1 cellular context compared by ENCODE assay signal in the genomic region with DNA sequence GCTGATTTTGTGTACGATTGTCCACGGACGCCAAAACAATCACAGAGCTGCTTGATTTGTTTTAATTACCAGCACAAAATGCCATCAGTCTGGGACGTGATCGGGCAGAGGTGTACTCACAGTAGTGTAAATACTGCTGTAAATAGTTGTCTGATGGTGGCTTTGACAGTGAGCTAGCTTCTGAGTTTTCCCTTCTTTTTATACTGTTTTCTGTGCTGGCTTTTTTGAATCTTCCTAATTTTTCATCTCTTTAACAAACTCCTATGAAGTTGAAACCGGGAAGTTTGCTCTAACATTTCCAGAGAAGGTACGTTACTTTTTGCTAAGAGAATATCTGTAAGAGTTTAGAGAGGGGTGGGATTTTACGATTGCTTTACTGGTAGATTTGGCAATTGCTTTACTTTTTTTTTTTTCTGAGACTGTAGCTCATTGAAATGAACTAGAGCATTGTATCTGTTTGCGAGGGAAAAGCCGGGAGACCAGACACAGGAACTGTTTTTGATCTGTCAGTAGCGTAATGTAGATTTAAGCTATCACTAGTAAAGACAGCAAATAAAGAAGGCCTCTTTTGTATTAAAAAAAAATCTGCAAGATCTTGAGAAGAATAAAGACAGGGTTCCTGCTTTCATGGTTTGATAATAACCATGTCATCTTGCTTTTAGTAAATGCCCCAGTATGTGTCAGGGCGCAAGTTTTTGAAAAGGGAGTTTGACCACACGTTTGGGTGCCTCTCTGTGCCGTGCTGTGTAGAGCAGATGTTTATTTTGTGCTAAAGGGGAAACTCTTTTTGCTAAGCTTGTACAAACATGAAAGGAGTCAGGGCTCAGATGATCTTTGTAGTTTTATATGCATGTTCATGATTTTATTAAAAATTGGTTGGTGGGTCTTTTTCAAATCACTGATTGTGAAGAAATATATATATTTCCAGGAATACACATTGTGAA.
TF ChIP-seq lines count a peak whose summit lies in the region.

No MANE protein-coding gene starts in this region.

TF ChIP-seq in HepG2, 621 proteins besides CTCF, POLR2A, EP300 and RAD21 (continued from another document):
- TF ChIP-seq NR2C2 (CRISPR knock-in tag; IDR thresholded peaks at IDR 0.05; ENCODE audit: borderline replicate concordance) (no peak), NFKBIZ (CRISPR knock-in tag; IDR thresholded peaks at IDR 0.05) (no peak), ZSCAN31 (CRISPR knock-in tag; IDR thresholded peaks at IDR 0.05; ENCODE audit: low read depth) (no peak), SP5 (CRISPR knock-in tag; IDR thresholded peaks at IDR 0.05; ENCODE audit: borderline replicate concordance, low read depth) (no peak), ZNF160 (CRISPR knock-in tag; IDR thresholded peaks at IDR 0.05) (no peak), FOXA3 (CRISPR knock-in tag; IDR thresholded peaks at IDR 0.05) (0 out of 2 replicates have a peak, but pooled peaks have one; percentile 26), BRD4 (CRISPR knock-in tag; IDR thresholded peaks at IDR 0.05) (no peak), CBFB (CRISPR knock-in tag; IDR thresholded peaks at IDR 0.05) (no peak), PPARG (CRISPR knock-in tag; conservative IDR thresholded peaks at IDR 0.05) (peak; percentile 94), EEA1 (CRISPR knock-in tag; IDR thresholded peaks at IDR 0.05; ENCODE audit: borderline replicate concordance) (no peak), KDM5B (CRISPR knock-in tag; IDR thresholded peaks at IDR 0.05; ENCODE audit: borderline replicate concordance) (no peak), ZNF180 (CRISPR knock-in tag; IDR thresholded peaks at IDR 0.05; ENCODE audit: borderline replicate concordance, low read depth) (no peak), ISL2 (CRISPR knock-in tag; IDR thresholded peaks at IDR 0.05) (no peak), ZNF562 (CRISPR knock-in tag; IDR thresholded peaks at IDR 0.05; ENCODE audit: borderline replicate concordance) (no peak), ZNF678 (CRISPR knock-in tag; IDR thresholded peaks at IDR 0.05) (no peak), SUZ12 (IDR thresholded peaks at IDR 0.05; ENCODE audit: low read depth, low read length) (no peak), CEBPB (IDR thresholded peaks at IDR 0.05; ENCODE audit: borderline replicate concordance, low read depth, low read length) (no peak)
- TF ChIP-seq, protein P1, sequence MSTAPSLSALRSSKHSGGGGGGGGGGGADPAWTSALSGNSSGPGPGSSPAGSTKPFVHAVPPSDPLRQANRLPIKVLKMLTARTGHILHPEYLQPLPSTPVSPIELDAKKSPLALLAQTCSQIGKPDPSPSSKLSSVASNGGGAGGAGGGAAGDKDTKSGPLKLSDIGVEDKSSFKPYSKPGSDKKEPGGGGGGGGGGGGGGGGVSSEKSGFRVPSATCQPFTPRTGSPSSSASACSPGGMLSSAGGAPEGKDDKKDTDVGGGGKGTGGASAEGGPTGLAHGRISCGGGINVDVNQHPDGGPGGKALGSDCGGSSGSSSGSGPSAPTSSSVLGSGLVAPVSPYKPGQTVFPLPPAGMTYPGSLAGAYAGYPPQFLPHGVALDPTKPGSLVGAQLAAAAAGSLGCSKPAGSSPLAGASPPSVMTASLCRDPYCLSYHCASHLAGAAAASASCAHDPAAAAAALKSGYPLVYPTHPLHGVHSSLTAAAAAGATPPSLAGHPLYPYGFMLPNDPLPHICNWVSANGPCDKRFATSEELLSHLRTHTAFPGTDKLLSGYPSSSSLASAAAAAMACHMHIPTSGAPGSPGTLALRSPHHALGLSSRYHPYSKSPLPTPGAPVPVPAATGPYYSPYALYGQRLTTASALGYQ (CRISPR knock-in tag; IDR thresholded peaks at IDR 0.05), result no peak
- TF ChIP-seq, protein P2, sequence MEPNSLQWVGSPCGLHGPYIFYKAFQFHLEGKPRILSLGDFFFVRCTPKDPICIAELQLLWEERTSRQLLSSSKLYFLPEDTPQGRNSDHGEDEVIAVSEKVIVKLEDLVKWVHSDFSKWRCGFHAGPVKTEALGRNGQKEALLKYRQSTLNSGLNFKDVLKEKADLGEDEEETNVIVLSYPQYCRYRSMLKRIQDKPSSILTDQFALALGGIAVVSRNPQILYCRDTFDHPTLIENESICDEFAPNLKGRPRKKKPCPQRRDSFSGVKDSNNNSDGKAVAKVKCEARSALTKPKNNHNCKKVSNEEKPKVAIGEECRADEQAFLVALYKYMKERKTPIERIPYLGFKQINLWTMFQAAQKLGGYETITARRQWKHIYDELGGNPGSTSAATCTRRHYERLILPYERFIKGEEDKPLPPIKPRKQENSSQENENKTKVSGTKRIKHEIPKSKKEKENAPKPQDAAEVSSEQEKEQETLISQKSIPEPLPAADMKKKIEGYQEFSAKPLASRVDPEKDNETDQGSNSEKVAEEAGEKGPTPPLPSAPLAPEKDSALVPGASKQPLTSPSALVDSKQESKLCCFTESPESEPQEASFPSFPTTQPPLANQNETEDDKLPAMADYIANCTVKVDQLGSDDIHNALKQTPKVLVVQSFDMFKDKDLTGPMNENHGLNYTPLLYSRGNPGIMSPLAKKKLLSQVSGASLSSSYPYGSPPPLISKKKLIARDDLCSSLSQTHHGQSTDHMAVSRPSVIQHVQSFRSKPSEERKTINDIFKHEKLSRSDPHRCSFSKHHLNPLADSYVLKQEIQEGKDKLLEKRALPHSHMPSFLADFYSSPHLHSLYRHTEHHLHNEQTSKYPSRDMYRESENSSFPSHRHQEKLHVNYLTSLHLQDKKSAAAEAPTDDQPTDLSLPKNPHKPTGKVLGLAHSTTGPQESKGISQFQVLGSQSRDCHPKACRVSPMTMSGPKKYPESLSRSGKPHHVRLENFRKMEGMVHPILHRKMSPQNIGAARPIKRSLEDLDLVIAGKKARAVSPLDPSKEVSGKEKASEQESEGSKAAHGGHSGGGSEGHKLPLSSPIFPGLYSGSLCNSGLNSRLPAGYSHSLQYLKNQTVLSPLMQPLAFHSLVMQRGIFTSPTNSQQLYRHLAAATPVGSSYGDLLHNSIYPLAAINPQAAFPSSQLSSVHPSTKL (CRISPR knock-in tag; IDR thresholded peaks at IDR 0.05), result no peak; the same call in 1 of the 2 replicates
- TF ChIP-seq, protein P3, sequence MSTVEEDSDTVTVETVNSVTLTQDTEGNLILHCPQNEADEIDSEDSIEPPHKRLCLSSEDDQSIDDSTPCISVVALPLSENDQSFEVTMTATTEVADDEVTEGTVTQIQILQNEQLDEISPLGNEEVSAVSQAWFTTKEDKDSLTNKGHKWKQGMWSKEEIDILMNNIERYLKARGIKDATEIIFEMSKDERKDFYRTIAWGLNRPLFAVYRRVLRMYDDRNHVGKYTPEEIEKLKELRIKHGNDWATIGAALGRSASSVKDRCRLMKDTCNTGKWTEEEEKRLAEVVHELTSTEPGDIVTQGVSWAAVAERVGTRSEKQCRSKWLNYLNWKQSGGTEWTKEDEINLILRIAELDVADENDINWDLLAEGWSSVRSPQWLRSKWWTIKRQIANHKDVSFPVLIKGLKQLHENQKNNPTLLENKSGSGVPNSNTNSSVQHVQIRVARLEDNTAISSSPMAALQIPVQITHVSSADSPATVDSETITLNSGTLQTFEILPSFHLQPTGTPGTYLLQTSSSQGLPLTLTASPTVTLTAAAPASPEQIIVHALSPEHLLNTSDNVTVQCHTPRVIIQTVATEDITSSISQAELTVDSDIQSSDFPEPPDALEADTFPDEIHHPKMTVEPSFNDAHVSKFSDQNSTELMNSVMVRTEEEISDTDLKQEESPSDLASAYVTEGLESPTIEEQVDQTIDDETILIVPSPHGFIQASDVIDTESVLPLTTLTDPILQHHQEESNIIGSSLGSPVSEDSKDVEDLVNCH (CRISPR knock-in tag; IDR thresholded peaks at IDR 0.05), result no peak
